ENCODE assay signal across 11 cellular contexts in the genomic region with DNA sequence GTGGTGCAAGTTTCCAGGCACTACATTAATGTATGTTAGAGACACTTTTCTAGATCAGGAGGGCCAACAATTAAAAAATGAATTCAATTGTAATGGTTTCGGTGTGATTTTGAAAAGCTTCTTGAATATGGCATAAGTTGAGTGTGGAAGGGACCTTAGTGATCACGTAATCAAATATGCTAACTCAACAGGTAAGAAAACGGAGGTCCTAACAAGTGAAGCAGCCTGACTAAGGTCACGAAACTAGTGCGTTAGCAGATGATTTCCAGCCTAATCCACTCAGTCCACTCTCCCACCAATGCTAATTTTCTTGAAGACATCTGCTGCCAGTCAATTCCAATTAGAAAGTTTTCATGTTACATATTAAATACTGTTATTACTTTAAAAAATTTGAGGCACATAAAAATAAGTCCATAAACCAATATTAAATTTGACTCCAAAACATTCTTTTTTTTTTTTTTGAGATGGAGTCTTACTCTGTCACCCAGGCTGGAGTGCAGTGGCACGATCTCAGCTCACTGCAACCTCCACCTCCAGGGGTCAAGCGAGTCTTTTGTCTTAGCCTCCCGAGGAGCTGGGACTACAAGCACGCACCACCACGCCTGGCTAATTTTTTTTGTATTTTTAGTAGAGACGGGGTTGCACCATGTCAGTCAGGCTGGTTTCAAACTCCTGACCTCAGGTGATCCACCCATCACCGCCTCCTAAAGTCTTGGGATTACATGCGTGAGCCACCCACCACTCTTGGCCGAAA. TPM values are rescaled to one million over a fixed set of nuclear protein-coding genes. Genes with fewer than 3 reads are reported as not detected.
DNase-seq lines count a peak whose midpoint lies in the region; ATAC-seq and TF ChIP-seq lines count a peak whose summit lies in the region.
"Had no signal": no experiment of that assay in that cellular context is flagged by ENCODE, and none has a peak within 500 bp of the region (broad histone marks: within the 10 kb centered on the region; RNA-seq: fewer than 3 reads in every experiment).

No MANE protein-coding gene starts in this region.

- H3K4me3 Mint-ChIP-seq in activated CD8-positive, alpha-beta T cell treated with anti-CD3 and anti-CD28 coated beads for 36 hours = peak overlapping the region; percentile 57
- H3K4me3 Mint-ChIP-seq in activated CD8-positive, alpha-beta T cell treated with anti-CD3 and anti-CD28 coated beads, Interleukin-2, amount 10 ng/mL, durations not matched to agents 7 days and 5 days = no peak overlapping the region

- ATAC-seq in activated CD8-positive, alpha-beta T cell treated with anti-CD3 and anti-CD28 coated beads for 36 hours = no peak
- no peak for ATAC-seq in activated CD8-positive, alpha-beta T cell treated with anti-CD3 and anti-CD28 coated beads, Interleukin-2, amount 10 ng/mL, durations not matched to agents 7 days and 5 days
- ATAC-seq in HG02610 (IDR thresholded peaks at IDR 0.05; ENCODE audit: unreplicated experiment) = no peak

- H3K4me1 ChIP-seq in Peyer's patch = peaks cover 0 to 48% (median 5%) of the 10 kb centered on the region in 4 donors
- no peaks in the 10 kb centered on the region for H3K4me1 ChIP-seq in fibroblast of lung (ENCODE audit: control insufficient read depth, extremely low read depth, insufficient read depth, low read length)

- peak overlapping the region; percentile 33 for H3K4me2 ChIP-seq in fibroblast of lung (ENCODE audit: extremely low read depth, insufficient read depth, low read length)

- DNase-seq in activated CD8-positive, alpha-beta T cell treated with anti-CD3 and anti-CD28 coated beads for 36 hours = no peak
- DNase-seq in activated CD8-positive, alpha-beta T cell treated with anti-CD3 and anti-CD28 coated beads, Interleukin-2, amount 10 ng/mL, durations not matched to agents 7 days and 5 days = no peak
- DNase-seq in Peyer's patch = no peak
- DNase-seq in fibroblast of lung (ENCODE audit: low read depth in 2 of 2) = no peak
- no peak for DNase-seq in skeletal muscle cell (ENCODE audit: low read depth)
- DNase-seq in GOT3 (lab: John Stamatoyannopoulos, UW) = no peak
- no peak for DNase-seq in foreskin fibroblast
- DNase-seq: NCI-H1694 treated with DMSO at 0.1 percent for 48 hours; SJCRH30; stimulated activated CD4-positive, alpha-beta T cell treated with anti-CD3 and anti-CD28 coated beads, Interleukin-4, amount 100 ng/mL, for 4 hours had no signal

- H3K27me3 ChIP-seq in Peyer's patch = no peaks in the 10 kb centered on the region
- no peaks in the 10 kb centered on the region for H3K27me3 ChIP-seq in fibroblast of lung (ENCODE audit: control insufficient read depth, insufficient read depth, low read length)
- H3K27me3 ChIP-seq: SJCRH30 had no signal

- H3K36me3 Mint-ChIP-seq in activated CD8-positive, alpha-beta T cell treated with anti-CD3 and anti-CD28 coated beads for 36 hours (ENCODE audit: low read depth) = peaks cover 20% of the 10 kb centered on the region
- H3K36me3 Mint-ChIP-seq in activated CD8-positive, alpha-beta T cell treated with anti-CD3 and anti-CD28 coated beads, Interleukin-2, amount 10 ng/mL, durations not matched to agents 7 days and 5 days (ENCODE audit: low read depth) = peaks cover 25% of the 10 kb centered on the region

- H2AFZ ChIP-seq in fibroblast of lung (ENCODE audit: low read length) = no peak overlapping the region

- peaks cover 49% of the 10 kb centered on the region for H3K79me2 ChIP-seq in fibroblast of lung (ENCODE audit: control insufficient read depth, insufficient read depth, low read length)

- no peak for TF ChIP-seq POLR2A in Peyer's patch (IDR thresholded peaks at IDR 0.05)

- CTCF ChIA-PET in activated CD8-positive, alpha-beta T cell treated with anti-CD3 and anti-CD28 coated beads for 36 hours (lab: Charles Lee) = interaction anchor here (1.3 to 4.5 kb wide), 2 partner anchors 42 to 65 kb away, joined by 7 to 26 read pairs; no protein-coding TSS in a partner anchor
- CTCF ChIA-PET in activated CD8-positive, alpha-beta T cell treated with anti-CD3 and anti-CD28 coated beads, Interleukin-2, amount 10 ng/mL, durations not matched to agents 7 days and 5 days (lab: Charles Lee) = no interaction called here

- no peaks in the 10 kb centered on the region for H3K9me3 ChIP-seq in Peyer's patch
- no peaks in the 10 kb centered on the region for H3K9me3 ChIP-seq in fibroblast of lung (ENCODE audit: control insufficient read depth, insufficient read depth, low read depth, low read length)
- H3K9me3 ChIP-seq: SJCRH30 had no signal

- H3K4me1 Mint-ChIP-seq in activated CD8-positive, alpha-beta T cell treated with anti-CD3 and anti-CD28 coated beads for 36 hours (ENCODE audit: low read depth) = peaks cover 26% of the 10 kb centered on the region
- H3K4me1 Mint-ChIP-seq in activated CD8-positive, alpha-beta T cell treated with anti-CD3 and anti-CD28 coated beads, Interleukin-2, amount 10 ng/mL, durations not matched to agents 7 days and 5 days (ENCODE audit: low read depth) = peaks cover 28% of the 10 kb centered on the region

- TF ChIP-seq CTCF in activated CD8-positive, alpha-beta T cell treated with anti-CD3 and anti-CD28 coated beads for 36 hours (IDR thresholded peaks at IDR 0.05) = no peak
- TF ChIP-seq CTCF in Peyer's patch (IDR thresholded peaks at IDR 0.05) (no peak), fibroblast of lung (conservative IDR thresholded peaks at IDR 0.05 in 1 of 2, IDR thresholded peaks at IDR 0.05 in 1 of 2; ENCODE audit: low read depth in 1 of 2, low read length in 2 of 2) (no peak), foreskin fibroblast (IDR thresholded peaks at IDR 0.05; ENCODE audit: low read depth, low read length) (no peak)

- no peaks in the 10 kb centered on the region for H3K9me3 Mint-ChIP-seq in activated CD8-positive, alpha-beta T cell treated with anti-CD3 and anti-CD28 coated beads for 36 hours
- no peaks in the 10 kb centered on the region for H3K9me3 Mint-ChIP-seq in activated CD8-positive, alpha-beta T cell treated with anti-CD3 and anti-CD28 coated beads, Interleukin-2, amount 10 ng/mL, durations not matched to agents 7 days and 5 days (ENCODE audit: insufficient read depth)

- no peak overlapping the region for H3K27ac Mint-ChIP-seq in activated CD8-positive, alpha-beta T cell treated with anti-CD3 and anti-CD28 coated beads for 36 hours
- H3K27ac Mint-ChIP-seq in activated CD8-positive, alpha-beta T cell treated with anti-CD3 and anti-CD28 coated beads, Interleukin-2, amount 10 ng/mL, durations not matched to agents 7 days and 5 days = no peak overlapping the region

- H3K27ac ChIP-seq in Peyer's patch = peak overlapping the region in 2 of 4 donors; percentile 67 to 94
- H3K27ac ChIP-seq in fibroblast of lung (ENCODE audit: insufficient read depth, low read length) = no peak overlapping the region
- H3K27ac ChIP-seq: SJCRH30 had no signal

- intact Hi-C loops in activated CD8-positive, alpha-beta T cell treated with anti-CD3 and anti-CD28 coated beads for 36 hours (cut with micrococcal nuclease) = no loop called here

- no peaks in the 10 kb centered on the region for H3K27me3 Mint-ChIP-seq in activated CD8-positive, alpha-beta T cell treated with anti-CD3 and anti-CD28 coated beads for 36 hours
- H3K27me3 Mint-ChIP-seq in activated CD8-positive, alpha-beta T cell treated with anti-CD3 and anti-CD28 coated beads, Interleukin-2, amount 10 ng/mL, durations not matched to agents 7 days and 5 days (ENCODE audit: low read depth) = no peaks in the 10 kb centered on the region

- H3K4me3 ChIP-seq in Peyer's patch = peak overlapping the region in 3 of 4 donors; percentile 69 to 84 (median 82)
- H3K4me3 ChIP-seq in fibroblast of lung (replicated peaks in 1 of 4; ENCODE audit: control extremely low read depth in 1 of 4, insufficient read depth in 1 of 4, low read depth in 3 of 4, low read length in 4 of 4) = peak overlapping the region in 1 of 4 experiments; percentile 81
- peak overlapping the region; percentile 24 for H3K4me3 ChIP-seq in skeletal muscle cell (ENCODE audit: low read depth, low read length)
- peak overlapping the region in 1 of 2 donors; percentile 25 for H3K4me3 ChIP-seq in foreskin fibroblast (ENCODE audit: low read depth in 1 of 2, low read length in 2 of 2)
- H3K4me3 ChIP-seq: SJCRH30 had no signal

- H3K36me3 ChIP-seq in Peyer's patch (no peaks in the 10 kb centered on the region), fibroblast of lung (ENCODE audit: control insufficient read depth, insufficient read depth, low read length) (no peaks in the 10 kb centered on the region)
- H3K36me3 ChIP-seq: SJCRH30 had no signal

- POLR2A ChIA-PET in activated CD8-positive, alpha-beta T cell treated with anti-CD3 and anti-CD28 coated beads for 36 hours (lab: Charles Lee) = interaction anchor here (1.9 kb wide), 1 partner anchor 36 kb away, joined by 5 read pairs; no protein-coding TSS in a partner anchor
- POLR2A ChIA-PET in activated CD8-positive, alpha-beta T cell treated with anti-CD3 and anti-CD28 coated beads, Interleukin-2, amount 10 ng/mL, durations not matched to agents 7 days and 5 days (lab: Charles Lee) = interaction anchor here (0.7 kb wide), 1 partner anchor 1383 kb away, joined by 3 read pairs; no protein-coding TSS in a partner anchor

- H4K20me1 ChIP-seq in fibroblast of lung (ENCODE audit: control insufficient read depth, extremely low read depth, insufficient read depth, low read length) = no peaks in the 10 kb centered on the region

- no peak overlapping the region for H3K9ac ChIP-seq in fibroblast of lung (ENCODE audit: insufficient read depth, low read length)

RNA-seq across cellular contexts. Expression of gene RSBN1L, which starts 2.3 kb away (rescaled TPM):
- total RNA-seq in activated CD8-positive, alpha-beta T cell treated with anti-CD3 and anti-CD28 coated beads for 36 hours = 10 to 100 TPM; 16.5 to 21.9 TPM
- total RNA-seq in activated CD8-positive, alpha-beta T cell treated with anti-CD3 and anti-CD28 coated beads, Interleukin-2, amount 10 ng/mL, durations not matched to agents 7 days and 5 days = 10 to 100 TPM; 24.5 to 27.4 TPM
- total RNA-seq in Peyer's patch = 10 to 100 TPM; 18.9 to 57.8 (median 23.6) TPM
- 19.7 and 20.0 TPM in 2 replicates for total RNA-seq in fibroblast of lung
- polyA plus RNA-seq in fibroblast of lung = 10.5 and 12.0 TPM in 2 replicates
- polyA plus RNA-seq in fibroblast of lung (2012) = 9.6 and 10.4 TPM in 2 replicates
- polyA minus RNA-seq in fibroblast of lung (ENCODE audit: low replicate concordance) = 1.9 and 2.1 TPM in 2 replicates
